Comparison of ENCODE assay signal across 1 cellular context in genomic region chr6:81242634-81243033, GRCh38.
TF ChIP-seq lines count a peak whose summit lies in the region.

No MANE protein-coding gene starts in this region.

TF ChIP-seq in SK-N-SH, 30 proteins besides CTCF, POLR2A, EP300 and RAD21:
- peak; percentile 40 for TF ChIP-seq TCF12 (IDR thresholded peaks at IDR 0.05)
- TF ChIP-seq RCOR1 (IDR thresholded peaks at IDR 0.05; ENCODE audit: low read length): no peak
- TF ChIP-seq PBX3 (IDR thresholded peaks at IDR 0.05): peak; percentile 28
- TF ChIP-seq FOXM1 (IDR thresholded peaks at IDR 0.05; ENCODE audit: low read depth): no peak
TF ChIP-seq in SK-N-SH: peak in this region for 2.
